8 cellular contexts compared by ENCODE assay signal in genomic region chr22:33274214-33274828, GRCh38.
DNase-seq lines count a peak whose midpoint lies in the region; ATAC-seq and TF ChIP-seq lines count a peak whose summit lies in the region.

No MANE protein-coding gene starts in this region.

- ATAC-seq in GM23338: peak; percentile 89
- ATAC-seq in HG02840 (IDR thresholded peaks at IDR 0.05; ENCODE audit: low FRiP score, unreplicated experiment): no peak
- ATAC-seq in HG02970 (IDR thresholded peaks at IDR 0.05; ENCODE audit: low FRiP score, unreplicated experiment): no peak

- H3K9me3 Mint-ChIP-seq in Caco-2 (ENCODE audit: unreplicated experiment) (no peaks in the 10 kb centered on the region), GM23338 (no peaks in the 10 kb centered on the region), mesothelial cell of epicardium (no peaks in the 10 kb centered on the region)

- H3K27me3 ChIP-seq in Caco-2 (replicated peaks; ENCODE audit: control insufficient read depth, insufficient read depth, low read length) (no peaks in the 10 kb centered on the region), GM23338 (ENCODE audit: insufficient read depth) (no peaks in the 10 kb centered on the region), WERI-Rb-1 (ENCODE audit: insufficient read depth, low read depth, severe bottlenecking) (no peaks in the 10 kb centered on the region)

- no peak overlapping the region for H3K4me2 ChIP-seq in GM23338

- peak; percentile 39 to 49 for DNase-seq in Caco-2
- DNase-seq in GM23338 (ENCODE audit: low spot score): peak; percentile 91
- DNase-seq in WERI-Rb-1: peak; percentile 50
- DNase-seq in mesothelial cell of epicardium (ENCODE audit: low spot score in 2 of 2, unreplicated experiment in 2 of 2): no peak
- no peak for DNase-seq in DMS153 treated with DMSO at 0.1 percent for 48 hours (lab: John Stamatoyannopoulos, UW; ENCODE audit: unreplicated experiment)
- no peak for DNase-seq in DMS153 (lab: John Stamatoyannopoulos, UW)

- no peaks in the 10 kb centered on the region for H3F3A ChIP-seq in GM23338 (replicated peaks; ENCODE audit: low read depth)

- CTCF ChIA-PET in Caco-2 (lab: Charles Lee): interaction anchor here (0.8 kb wide), 1 partner anchor 27 kb away, joined by 3 read pairs; no protein-coding TSS in a partner anchor

- H3K4me1 ChIP-seq in Caco-2 (no peaks in the 10 kb centered on the region), GM23338 (ENCODE audit: insufficient read depth) (no peaks in the 10 kb centered on the region)

- peaks cover 9% of the 10 kb centered on the region; the same call in 1 of the 2 replicates for H4K20me1 ChIP-seq in GM23338 (replicated peaks; ENCODE audit: insufficient read depth)

- H3K27ac Mint-ChIP-seq in Caco-2 (ENCODE audit: unreplicated experiment) (no peak overlapping the region), GM23338 (no peak overlapping the region), mesothelial cell of epicardium (no peak overlapping the region)

- intact Hi-C loops in Caco-2 (cut with micrococcal nuclease; ENCODE audit: unreplicated experiment): no loop called here

- no peaks in the 10 kb centered on the region for H3K79me2 ChIP-seq in GM23338 (replicated peaks; ENCODE audit: insufficient read depth)

- no peaks in the 10 kb centered on the region for H3K9me2 ChIP-seq in GM23338 (ENCODE audit: insufficient read depth)

- BruUV-seq in Caco-2 (replicated peaks; lab: Mats Ljungman, UMichigan): no TSS peak

- POLR2A ChIA-PET in Caco-2 (lab: Charles Lee): no interaction called here

- no peak overlapping the region for H3K4me3 ChIP-seq in Caco-2 (ENCODE audit: low read depth, low read length)
- no peak overlapping the region for H3K4me3 ChIP-seq in GM23338
- no peak overlapping the region for H3K4me3 ChIP-seq in WERI-Rb-1 (ENCODE audit: low read depth, low read length)

- no peak overlapping the region for H2AFZ ChIP-seq in GM23338

- H3K36me3 ChIP-seq in Caco-2 (ENCODE audit: control insufficient read depth, insufficient read depth, low read length) (no peaks in the 10 kb centered on the region), GM23338 (ENCODE audit: insufficient read depth) (peaks cover 14% of the 10 kb centered on the region), WERI-Rb-1 (no peaks in the 10 kb centered on the region; the same call in 1 of the 2 replicates)

- no peaks in the 10 kb centered on the region for H3K9me3 ChIP-seq in Caco-2
- H3K9me3 ChIP-seq in WERI-Rb-1 (ENCODE audit: severe bottlenecking): no peaks in the 10 kb centered on the region

- H3K4me1 Mint-ChIP-seq in Caco-2 (ENCODE audit: low read depth, unreplicated experiment): no peaks in the 10 kb centered on the region
- H3K4me1 Mint-ChIP-seq in GM23338: no peaks in the 10 kb centered on the region
- no peaks in the 10 kb centered on the region for H3K4me1 Mint-ChIP-seq in mesothelial cell of epicardium

- no peaks in the 10 kb centered on the region for H3K27me3 Mint-ChIP-seq in Caco-2 (ENCODE audit: insufficient read depth, unreplicated experiment)
- H3K27me3 Mint-ChIP-seq in GM23338 (ENCODE audit: insufficient read depth, low read depth, poor library complexity): peaks cover 13% of the 10 kb centered on the region
- no peaks in the 10 kb centered on the region for H3K27me3 Mint-ChIP-seq in mesothelial cell of epicardium (ENCODE audit: low read depth)

- H3K4me3 Mint-ChIP-seq in Caco-2 (ENCODE audit: unreplicated experiment): no peak overlapping the region
- H3K4me3 Mint-ChIP-seq in GM23338: no peak overlapping the region
- H3K4me3 Mint-ChIP-seq in mesothelial cell of epicardium: no peak overlapping the region

- TF ChIP-seq CTCF in Caco-2 (IDR thresholded peaks at IDR 0.05; ENCODE audit: insufficient read depth in 1 of 2, low read depth in 1 of 2, low read length in 1 of 2, severe bottlenecking in 1 of 2, unreplicated experiment in 1 of 2) (peak; percentile 41 to 45), GM23338 (conservative IDR thresholded peaks at IDR 0.05; ENCODE audit: low read depth in 2 of 2) (peak; percentile 87 to 90), WERI-Rb-1 (IDR thresholded peaks at IDR 0.05; ENCODE audit: low read depth, low read length) (peak; percentile 81), mesothelial cell of epicardium (IDR thresholded peaks at IDR 0.05; ENCODE audit: unreplicated experiment) (peak; percentile 51)

- no peaks in the 10 kb centered on the region for H3K36me3 Mint-ChIP-seq in Caco-2 (ENCODE audit: insufficient read depth, unreplicated experiment)
- H3K36me3 Mint-ChIP-seq in GM23338 (ENCODE audit: low read depth): peaks cover 32% of the 10 kb centered on the region
- peaks cover 5% of the 10 kb centered on the region for H3K36me3 Mint-ChIP-seq in mesothelial cell of epicardium

- no peak overlapping the region for H3K27ac ChIP-seq in GM23338 (ENCODE audit: low read depth)
- H3K27ac ChIP-seq in WERI-Rb-1: no peak overlapping the region

TF ChIP-seq in GM23338, 12 proteins besides CTCF, POLR2A, EP300 and RAD21 (continues in another document):
- TF ChIP-seq EZH2phosphoT487 (IDR thresholded peaks at IDR 0.05; ENCODE audit: unreplicated experiment): no peak
- TF ChIP-seq ZNF114 (CRISPR knock-in tag; IDR thresholded peaks at IDR 0.05): no peak
- TF ChIP-seq, protein P1, sequence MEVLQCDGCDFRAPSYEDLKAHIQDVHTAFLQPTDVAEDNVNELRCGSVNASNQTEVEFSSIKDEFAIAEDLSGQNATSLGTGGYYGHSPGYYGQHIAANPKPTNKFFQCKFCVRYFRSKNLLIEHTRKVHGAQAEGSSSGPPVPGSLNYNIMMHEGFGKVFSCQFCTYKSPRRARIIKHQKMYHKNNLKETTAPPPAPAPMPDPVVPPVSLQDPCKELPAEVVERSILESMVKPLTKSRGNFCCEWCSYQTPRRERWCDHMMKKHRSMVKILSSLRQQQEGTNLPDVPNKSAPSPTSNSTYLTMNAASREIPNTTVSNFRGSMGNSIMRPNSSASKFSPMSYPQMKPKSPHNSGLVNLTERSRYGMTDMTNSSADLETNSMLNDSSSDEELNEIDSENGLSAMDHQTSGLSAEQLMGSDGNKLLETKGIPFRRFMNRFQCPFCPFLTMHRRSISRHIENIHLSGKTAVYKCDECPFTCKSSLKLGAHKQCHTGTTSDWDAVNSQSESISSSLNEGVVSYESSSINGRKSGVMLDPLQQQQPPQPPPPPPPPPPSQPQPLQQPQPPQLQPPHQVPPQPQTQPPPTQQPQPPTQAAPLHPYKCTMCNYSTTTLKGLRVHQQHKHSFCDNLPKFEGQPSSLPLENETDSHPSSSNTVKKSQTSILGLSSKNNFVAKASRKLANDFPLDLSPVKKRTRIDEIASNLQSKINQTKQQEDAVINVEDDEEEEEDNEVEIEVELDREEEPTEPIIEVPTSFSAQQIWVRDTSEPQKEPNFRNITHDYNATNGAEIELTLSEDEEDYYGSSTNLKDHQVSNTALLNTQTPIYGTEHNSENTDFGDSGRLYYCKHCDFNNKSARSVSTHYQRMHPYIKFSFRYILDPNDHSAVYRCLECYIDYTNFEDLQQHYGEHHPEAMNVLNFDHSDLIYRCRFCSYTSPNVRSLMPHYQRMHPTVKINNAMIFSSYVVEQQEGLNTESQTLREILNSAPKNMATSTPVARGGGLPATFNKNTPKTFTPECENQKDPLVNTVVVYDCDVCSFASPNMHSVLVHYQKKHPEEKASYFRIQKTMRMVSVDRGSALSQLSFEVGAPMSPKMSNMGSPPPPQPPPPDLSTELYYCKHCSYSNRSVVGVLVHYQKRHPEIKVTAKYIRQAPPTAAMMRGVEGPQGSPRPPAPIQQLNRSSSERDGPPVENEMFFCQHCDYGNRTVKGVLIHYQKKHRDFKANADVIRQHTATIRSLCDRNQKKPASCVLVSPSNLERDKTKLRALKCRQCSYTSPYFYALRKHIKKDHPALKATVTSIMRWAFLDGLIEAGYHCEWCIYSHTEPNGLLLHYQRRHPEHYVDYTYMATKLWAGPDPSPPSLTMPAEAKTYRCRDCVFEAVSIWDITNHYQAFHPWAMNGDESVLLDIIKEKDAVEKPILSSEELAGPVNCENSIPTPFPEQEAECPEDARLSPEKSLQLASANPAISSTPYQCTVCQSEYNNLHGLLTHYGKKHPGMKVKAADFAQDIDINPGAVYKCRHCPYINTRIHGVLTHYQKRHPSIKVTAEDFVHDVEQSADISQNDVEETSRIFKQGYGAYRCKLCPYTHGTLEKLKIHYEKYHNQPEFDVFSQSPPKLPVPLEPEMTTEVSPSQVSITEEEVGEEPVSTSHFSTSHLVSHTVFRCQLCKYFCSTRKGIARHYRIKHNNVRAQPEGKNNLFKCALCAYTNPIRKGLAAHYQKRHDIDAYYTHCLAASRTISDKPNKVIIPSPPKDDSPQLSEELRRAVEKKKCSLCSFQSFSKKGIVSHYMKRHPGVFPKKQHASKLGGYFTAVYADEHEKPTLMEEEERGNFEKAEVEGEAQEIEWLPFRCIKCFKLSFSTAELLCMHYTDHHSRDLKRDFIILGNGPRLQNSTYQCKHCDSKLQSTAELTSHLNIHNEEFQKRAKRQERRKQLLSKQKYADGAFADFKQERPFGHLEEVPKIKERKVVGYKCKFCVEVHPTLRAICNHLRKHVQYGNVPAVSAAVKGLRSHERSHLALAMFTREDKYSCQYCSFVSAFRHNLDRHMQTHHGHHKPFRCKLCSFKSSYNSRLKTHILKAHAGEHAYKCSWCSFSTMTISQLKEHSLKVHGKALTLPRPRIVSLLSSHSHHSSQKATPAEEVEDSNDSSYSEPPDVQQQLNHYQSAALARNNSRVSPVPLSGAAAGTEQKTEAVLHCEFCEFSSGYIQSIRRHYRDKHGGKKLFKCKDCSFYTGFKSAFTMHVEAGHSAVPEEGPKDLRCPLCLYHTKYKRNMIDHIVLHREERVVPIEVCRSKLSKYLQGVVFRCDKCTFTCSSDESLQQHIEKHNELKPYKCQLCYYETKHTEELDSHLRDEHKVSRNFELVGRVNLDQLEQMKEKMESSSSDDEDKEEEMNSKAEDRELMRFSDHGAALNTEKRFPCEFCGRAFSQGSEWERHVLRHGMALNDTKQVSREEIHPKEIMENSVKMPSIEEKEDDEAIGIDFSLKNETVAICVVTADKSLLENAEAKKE (CRISPR knock-in tag; IDR thresholded peaks at IDR 0.05): no peak
- no peak for TF ChIP-seq ETS1 (IDR thresholded peaks at IDR 0.05)

Comparison
In these comparisons a context has a peak if more than half of its experiments do, and no peak if none do; other contexts are left out.
1. DNase-seq: peak in Caco-2 (2 of 2), GM23338 (single experiment) and WERI-Rb-1 (single experiment); none in mesothelial cell of epicardium (0 of 2), DMS153 treated with DMSO at 0.1 percent for 48 hours (single experiment) and DMS153 (single experiment).
2. Peak in every context shown above with its lines, with median percentiles within 50 percentile points of each other: CTCF ChIP-seq.